ENCODE assay signal across 16 cellular contexts in the genomic region with DNA sequence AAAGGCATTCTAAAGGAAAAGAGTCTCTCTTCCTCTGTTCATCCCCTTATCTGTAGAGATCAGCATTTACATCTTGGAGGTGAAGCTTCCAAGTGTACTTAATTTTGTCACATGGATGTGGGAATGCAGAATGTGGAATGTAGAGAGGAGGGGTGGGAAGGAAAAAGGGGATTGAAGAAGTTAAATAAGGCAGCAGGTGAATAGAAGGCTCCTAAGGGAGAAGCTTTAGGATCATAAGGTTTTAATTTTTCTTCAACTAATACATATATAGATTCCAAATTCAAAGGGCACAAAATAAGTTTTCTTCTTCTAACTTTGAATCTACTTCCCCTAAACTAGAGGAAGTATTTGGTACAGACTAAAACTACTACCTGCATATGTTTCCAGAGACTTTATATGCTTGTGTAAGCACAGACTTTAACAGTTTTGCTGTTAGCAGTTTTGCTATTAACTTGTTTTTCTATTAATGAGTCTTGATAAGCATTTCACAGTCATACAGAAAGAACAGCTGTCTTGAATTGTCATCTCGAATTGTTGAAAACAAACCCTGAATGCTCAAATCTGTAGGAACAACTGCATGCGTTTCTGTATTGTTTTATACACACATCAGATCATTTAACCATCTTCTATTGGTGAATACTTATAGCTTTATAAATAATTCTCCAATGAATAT.
"Had no signal": no experiment of that assay in that cellular context is flagged by ENCODE, and none has a peak within 500 bp of the region (broad histone marks: within the 10 kb centered on the region; RNA-seq: fewer than 3 reads in every experiment).

No MANE protein-coding gene starts in this region.

- H3K27ac ChIP-seq: adrenal gland, cardiac muscle cell, gastroesophageal sphincter, neutrophil, transverse colon, vagina had no signal

- H3K9me3 Mint-ChIP-seq: activated naive CD4-positive, alpha-beta T cell treated with anti-CD3 and anti-CD28 coated beads, Interleukin-2, amount 10 ng/mL, durations not matched to agents 7 days and 5 days; naive thymus-derived CD4-positive, alpha-beta T cell had no signal

- H3K36me3 ChIP-seq: adrenal gland, cardiac muscle cell, transverse colon had no signal

- H3K27me3 Mint-ChIP-seq: activated naive CD4-positive, alpha-beta T cell treated with anti-CD3 and anti-CD28 coated beads, Interleukin-2, amount 10 ng/mL, durations not matched to agents 7 days and 5 days had no signal

- DNase-seq: activated CD8-positive, alpha-beta memory T cell treated with anti-CD3 and anti-CD28 coated beads, Interleukin-2, amount 50 U/mL, for 4 hours; activated CD8-positive, alpha-beta T cell treated with anti-CD3 and anti-CD28 coated beads, Interleukin-2, amount 10 ng/mL, durations not matched to agents 7 days and 5 days; activated naive CD4-positive, alpha-beta T cell treated with anti-CD3 and anti-CD28 coated beads, Interleukin-2, amount 10 ng/mL, durations not matched to agents 7 days and 5 days; adrenal gland; erythroblast; islet precursor cell; mammary epithelial cell; naive thymus-derived CD4-positive, alpha-beta T cell; posterior cingulate gyrus; stimulated activated naive CD4-positive, alpha-beta T cell; transverse colon had no signal

- H3K4me3 ChIP-seq: adrenal gland, cardiac muscle cell, gastroesophageal sphincter, transverse colon, vagina had no signal

- H3K27ac Mint-ChIP-seq: activated CD8-positive, alpha-beta T cell treated with anti-CD3 and anti-CD28 coated beads, Interleukin-2, amount 10 ng/mL, durations not matched to agents 7 days and 5 days; activated naive CD4-positive, alpha-beta T cell treated with anti-CD3 and anti-CD28 coated beads, Interleukin-2, amount 10 ng/mL, durations not matched to agents 7 days and 5 days; naive thymus-derived CD4-positive, alpha-beta T cell had no signal

- H3K4me3 Mint-ChIP-seq: activated CD8-positive, alpha-beta T cell treated with anti-CD3 and anti-CD28 coated beads, Interleukin-2, amount 10 ng/mL, durations not matched to agents 7 days and 5 days; activated naive CD4-positive, alpha-beta T cell treated with anti-CD3 and anti-CD28 coated beads, Interleukin-2, amount 10 ng/mL, durations not matched to agents 7 days and 5 days; naive thymus-derived CD4-positive, alpha-beta T cell had no signal

- H3K27me3 ChIP-seq: adrenal gland, cardiac muscle cell, gastroesophageal sphincter, neutrophil, transverse colon, vagina had no signal

- H3K4me1 ChIP-seq: adrenal gland had no signal

- H3K9me3 ChIP-seq: adrenal gland, gastroesophageal sphincter, neutrophil, transverse colon, vagina had no signal

- ATAC-seq: activated CD8-positive, alpha-beta T cell treated with anti-CD3 and anti-CD28 coated beads, Interleukin-2, amount 10 ng/mL, durations not matched to agents 7 days and 5 days; gastroesophageal sphincter; left lobe of liver; naive thymus-derived CD4-positive, alpha-beta T cell had no signal
